Comparison of ENCODE assay signal across 9 cellular contexts in genomic region chr19:8515317-8515716, GRCh38. TPM values are rescaled to one million over a fixed set of nuclear protein-coding genes. Genes with fewer than 3 reads are reported as not detected.
DNase-seq lines count a peak whose midpoint lies in the region; ATAC-seq and TF ChIP-seq lines count a peak whose summit lies in the region.
"Had no signal": no experiment of that assay in that cellular context is flagged by ENCODE, and none has a peak within 500 bp of the region (broad histone marks: within the 10 kb centered on the region; RNA-seq: fewer than 3 reads in every experiment).

No MANE protein-coding gene starts in this region.

- no peaks in the 10 kb centered on the region for H3K27me3 ChIP-seq in CD8-positive, alpha-beta memory T cell (ENCODE audit: insufficient read depth, low read length, poor library complexity, severe bottlenecking)
- peaks cover 43% of the 10 kb centered on the region for H3K27me3 ChIP-seq in MM.1S (replicated peaks; ENCODE audit: insufficient read depth, low read length)

- CTCF ChIA-PET in CD8-positive, alpha-beta memory T cell (lab: Charles Lee), result interaction anchor here (0.9 to 11.0 kb wide), 4 partner anchors 9 to 63 kb away, joined by 3 to 120 read pairs (median 10); partner anchors contain the start of gene MYO1F

- peak in 4 of 5 donors; percentile 35 to 75 (median 62) for DNase-seq in CD8-positive, alpha-beta memory T cell
- DNase-seq in T-helper 2 cell treated with Interferon-gamma antibody and Interleukin-4, amounts not matched to agents 5 μg/mL and 100 μg/mL, for 36 hours (ENCODE audit: low spot score), result peak; percentile 69
- DNase-seq in activated effector memory CD4-positive, alpha-beta T cell treated with anti-CD3 and anti-CD28 coated beads, Interleukin-2, amount 50 U/mL, for 16 hours, result peak; percentile 77
- DNase-seq in neural crest cell (ENCODE audit: low read depth, low spot score) (no peak), foreskin melanocyte (no peak), MM.1S (no peak)
- DNase-seq: NCI-H2029 treated with DMSO at 0.1 percent for 48 hours had no signal

- H3K4me1 ChIP-seq in CD8-positive, alpha-beta memory T cell (ENCODE audit: insufficient read depth, low read length), result peaks cover 76% of the 10 kb centered on the region
- H3K4me1 ChIP-seq in MM.1S (ENCODE audit: low read length), result no peaks in the 10 kb centered on the region

- H3K9me3 ChIP-seq in CD8-positive, alpha-beta memory T cell (ENCODE audit: low read length), result no peaks in the 10 kb centered on the region
- no peaks in the 10 kb centered on the region for H3K9me3 ChIP-seq in MM.1S (replicated peaks; ENCODE audit: insufficient read depth, low read length)

- peaks cover 47 to 70% (median 53%) of the 10 kb centered on the region in 3 donors for H3K4me1 Mint-ChIP-seq in CD8-positive, alpha-beta memory T cell
- peaks cover 47% of the 10 kb centered on the region for H3K4me1 Mint-ChIP-seq in T-helper 2 cell treated with Interferon-gamma antibody and Interleukin-4, amounts not matched to agents 5 μg/mL and 100 μg/mL, for 36 hours (ENCODE audit: low read depth)
- H3K4me1 Mint-ChIP-seq in neural crest cell, result peaks cover 20% of the 10 kb centered on the region

- H3K9me2 ChIP-seq in MM.1S (replicated peaks; ENCODE audit: insufficient read depth, low read length), result no peaks in the 10 kb centered on the region

- no peak overlapping the region for H3K9ac ChIP-seq in MM.1S (ENCODE audit: low read length)

- TF ChIP-seq CTCF in neural crest cell (conservative IDR thresholded peaks at IDR 0.05), result no peak
- no peak for TF ChIP-seq CTCF in MM.1S (IDR thresholded peaks at IDR 0.05; ENCODE audit: low read length)

- H3F3A ChIP-seq in MM.1S (ENCODE audit: insufficient read depth, low read length), result no peaks in the 10 kb centered on the region

- H3K4me3 Mint-ChIP-seq in CD8-positive, alpha-beta memory T cell, result peak overlapping the region; percentile 72 to 97 (median 93)
- H3K4me3 Mint-ChIP-seq in T-helper 2 cell treated with Interferon-gamma antibody and Interleukin-4, amounts not matched to agents 5 μg/mL and 100 μg/mL, for 36 hours, result peak overlapping the region; percentile 89
- H3K4me3 Mint-ChIP-seq in neural crest cell, result peak overlapping the region; percentile 76

- peaks cover 0 to 26% (median 2%) of the 10 kb centered on the region in 3 donors for H3K36me3 Mint-ChIP-seq in CD8-positive, alpha-beta memory T cell
- peaks cover 34% of the 10 kb centered on the region for H3K36me3 Mint-ChIP-seq in T-helper 2 cell treated with Interferon-gamma antibody and Interleukin-4, amounts not matched to agents 5 μg/mL and 100 μg/mL, for 36 hours (ENCODE audit: low read depth)
- peaks cover 3% of the 10 kb centered on the region for H3K36me3 Mint-ChIP-seq in neural crest cell (ENCODE audit: low read depth)

- H3K4me2 ChIP-seq in MM.1S (ENCODE audit: low read depth, low read length), result no peak overlapping the region

- peaks cover 0 to 4% of the 10 kb centered on the region in 2 donors for H3K27me3 Mint-ChIP-seq in CD8-positive, alpha-beta memory T cell
- H3K27me3 Mint-ChIP-seq in T-helper 2 cell treated with Interferon-gamma antibody and Interleukin-4, amounts not matched to agents 5 μg/mL and 100 μg/mL, for 36 hours (ENCODE audit: low read depth), result no peaks in the 10 kb centered on the region
- H3K27me3 Mint-ChIP-seq in neural crest cell (ENCODE audit: low read depth), result peaks cover 5% of the 10 kb centered on the region

- peak overlapping the region; percentile 94 to 99 (median 98) for H3K27ac Mint-ChIP-seq in CD8-positive, alpha-beta memory T cell
- H3K27ac Mint-ChIP-seq in T-helper 2 cell treated with Interferon-gamma antibody and Interleukin-4, amounts not matched to agents 5 μg/mL and 100 μg/mL, for 36 hours, result peak overlapping the region; percentile 99
- H3K27ac Mint-ChIP-seq in neural crest cell (ENCODE audit: unreplicated experiment), result no peak overlapping the region

- H3K36me3 ChIP-seq in CD8-positive, alpha-beta memory T cell (ENCODE audit: insufficient read depth, low read length), result no peaks in the 10 kb centered on the region
- H3K36me3 ChIP-seq in MM.1S (replicated peaks; ENCODE audit: insufficient read depth, low read length), result no peaks in the 10 kb centered on the region

- no peaks in the 10 kb centered on the region for H3K9me3 Mint-ChIP-seq in CD8-positive, alpha-beta memory T cell
- H3K9me3 Mint-ChIP-seq in T-helper 2 cell treated with Interferon-gamma antibody and Interleukin-4, amounts not matched to agents 5 μg/mL and 100 μg/mL, for 36 hours, result no peaks in the 10 kb centered on the region
- H3K9me3 Mint-ChIP-seq in neural crest cell, result peaks cover 3% of the 10 kb centered on the region

- peak overlapping the region; percentile 37 for H3K4me3 ChIP-seq in CD8-positive, alpha-beta memory T cell (ENCODE audit: low read length)
- no peak overlapping the region for H3K4me3 ChIP-seq in MM.1S (ENCODE audit: low read length)

- POLR2A ChIA-PET in CD8-positive, alpha-beta memory T cell (lab: Charles Lee), result interaction anchor here (1.5 to 3.0 kb wide), 5 partner anchors 10 to 71 kb away, joined by 4 to 14 read pairs (median 5); no protein-coding TSS in a partner anchor

- ATAC-seq in HG02588 (IDR thresholded peaks at IDR 0.05; ENCODE audit: unreplicated experiment) (no peak), GM18519 (IDR thresholded peaks at IDR 0.05; ENCODE audit: low FRiP score, unreplicated experiment) (no peak)

- no peak overlapping the region for H2AFZ ChIP-seq in MM.1S (ENCODE audit: low read length)

- H3K79me2 ChIP-seq in MM.1S (ENCODE audit: low read length), result no peaks in the 10 kb centered on the region

- no peaks in the 10 kb centered on the region for H4K20me1 ChIP-seq in MM.1S (ENCODE audit: insufficient read depth, low read length)

- peak overlapping the region; percentile 83 for H3K27ac ChIP-seq in CD8-positive, alpha-beta memory T cell (ENCODE audit: low read depth, low read length)
- no peak overlapping the region for H3K27ac ChIP-seq in MM.1S (ENCODE audit: low read length)

RNA-seq across cellular contexts. Expression of gene ZNF414, which starts 1.4 kb away (rescaled TPM):
- 10 to 100 TPM; 25.7 to 26.0 TPM for total RNA-seq in CD8-positive, alpha-beta memory T cell
- polyA plus RNA-seq in CD8-positive, alpha-beta memory T cell, result 18.0 TPM
- total RNA-seq in neural crest cell, result 31.1 and 31.8 TPM in 2 replicates

RNA-seq across cellular contexts. Expression of gene PRAM1, which starts 12.9 kb away (rescaled TPM):
- under 1 TPM; 0.55 to 0.64 TPM for total RNA-seq in CD8-positive, alpha-beta memory T cell
- polyA plus RNA-seq in CD8-positive, alpha-beta memory T cell, result 0.39 TPM
- total RNA-seq in neural crest cell, result 0.21 and 0.55 TPM in 2 replicates

Comparison
In these comparisons a context has a peak if more than half of its experiments do, and no peak if none do; other contexts are left out.
1. DNase-seq: peak in CD8-positive, alpha-beta memory T cell (4 of 5), T-helper 2 cell treated with Interferon-gamma antibody and Interleukin-4, amounts not matched to agents 5 μg/mL and 100 μg/mL, for 36 hours (single experiment) and activated effector memory CD4-positive, alpha-beta T cell treated with anti-CD3 and anti-CD28 coated beads, Interleukin-2, amount 50 U/mL, for 16 hours (single experiment); none in neural crest cell (single experiment), foreskin melanocyte (single experiment) and MM.1S (single experiment).
2. Peak in every context shown above with its lines, with median percentiles within 50 percentile points of each other: H3K4me3 Mint-ChIP-seq.